Comparison of ENCODE assay signal across 12 cellular contexts in the genomic region with DNA sequence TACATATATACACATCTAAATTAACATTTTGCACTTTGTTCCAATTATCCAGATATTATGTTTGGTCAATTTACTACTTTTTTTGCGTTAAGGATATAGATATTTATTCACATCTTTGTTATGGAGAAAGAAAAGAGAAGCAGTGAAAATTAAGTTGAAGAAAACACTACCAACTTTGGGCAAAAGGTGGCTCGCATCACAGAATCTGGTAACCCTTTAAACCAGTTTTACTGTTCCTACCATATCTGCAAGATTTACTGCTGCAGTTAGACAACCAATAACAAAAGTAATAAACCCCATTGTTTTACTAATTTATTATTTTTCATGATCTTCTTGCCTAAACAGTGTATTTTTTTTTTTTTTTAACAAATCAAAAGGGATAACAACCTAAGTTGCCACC.
"Had no signal": no experiment of that assay in that cellular context is flagged by ENCODE, and none has a peak within 500 bp of the region (broad histone marks: within the 10 kb centered on the region; RNA-seq: fewer than 3 reads in every experiment).

No MANE protein-coding gene starts in this region.

- H3K27me3 Mint-ChIP-seq: naive thymus-derived CD4-positive, alpha-beta T cell had no signal

- H3K27ac Mint-ChIP-seq: activated T-helper 1 cell treated with anti-CD3 and anti-CD28 coated beads, Interleukin-12 subunit alpha, Interleukin-12 subunit beta, Interleukin-2, Interleukin-4 antibody, amounts not matched to agents 30 ng/mL and 10 ng/mL and 1 ng/mL, durations not matched to agents 14 hours and 24 hours and 36 hours; T-helper 2 cell treated with Interferon-gamma antibody and Interleukin-4, amounts not matched to agents 5 μg/mL and 100 μg/mL, for 36 hours had no signal

- DNase-seq: activated CD4-positive, alpha-beta T cell treated with anti-CD3 and anti-CD28 coated beads for 1 hour; activated CD4-positive, alpha-beta T cell treated with anti-CD3 and anti-CD28 coated beads, Interleukin-2, amount 50 U/mL, for 48 hours; activated naive CD4-positive, alpha-beta T cell treated with Interleukin-2 at 50 U/mL for 16 hours; central memory CD4-positive, alpha-beta T cell; effector memory CD4-positive, alpha-beta T cell; psoas muscle; sigmoid colon; stimulated activated CD4-positive, alpha-beta T cell treated with anti-CD3 and anti-CD28 coated beads, Interleukin-4, amount 100 ng/mL, for 24 hours; stomach had no signal

- H3K9me3 Mint-ChIP-seq: activated T-helper 1 cell treated with anti-CD3 and anti-CD28 coated beads, Interleukin-12 subunit alpha, Interleukin-12 subunit beta, Interleukin-2, Interleukin-4 antibody, amounts not matched to agents 30 ng/mL and 10 ng/mL and 1 ng/mL, durations not matched to agents 14 hours and 24 hours and 36 hours; T-helper 2 cell treated with Interferon-gamma antibody and Interleukin-4, amounts not matched to agents 5 μg/mL and 100 μg/mL, for 36 hours had no signal

- H3K4me3 Mint-ChIP-seq: activated T-helper 1 cell treated with anti-CD3 and anti-CD28 coated beads, Interleukin-12 subunit alpha, Interleukin-12 subunit beta, Interleukin-2, Interleukin-4 antibody, amounts not matched to agents 30 ng/mL and 10 ng/mL and 1 ng/mL, durations not matched to agents 14 hours and 24 hours and 36 hours; naive thymus-derived CD4-positive, alpha-beta T cell; T-helper 2 cell treated with Interferon-gamma antibody and Interleukin-4, amounts not matched to agents 5 μg/mL and 100 μg/mL, for 36 hours had no signal

- ATAC-seq: naive thymus-derived CD4-positive, alpha-beta T cell; psoas muscle had no signal
